Comparison of ENCODE assay signal across 7 cellular contexts in genomic region chr11:87004281-87004680, GRCh38. TPM values are rescaled to one million over a fixed set of nuclear protein-coding genes. Genes with fewer than 3 reads are reported as not detected.
DNase-seq lines count a peak whose midpoint lies in the region; ATAC-seq, FAIRE-seq and TF ChIP-seq lines count a peak whose summit lies in the region.
"Not testable (repeated sequence)": the region's sequence is repeated elsewhere in the genome, so short reads cannot be mapped to it uniquely, and the experiment has no call there.
"Had no signal": no experiment of that assay in that cellular context is flagged by ENCODE, and none has a peak within 500 bp of the region (broad histone marks: within the 10 kb centered on the region; RNA-seq: fewer than 3 reads in every experiment).

No MANE protein-coding gene starts in this region.

- H3K27me3 Mint-ChIP-seq in MCF 10A (ENCODE audit: insufficient read depth, unreplicated experiment): not testable (repeated sequence)

- ATAC-seq in PC-3, HepG2: not testable (repeated sequence)

- POLR2A ChIA-PET in PC-3 (lab: Charles Lee; ENCODE audit: unreplicated experiment); MCF 10A (lab: Yijun Ruan, JAX): not testable (repeated sequence)
- POLR2A ChIA-PET in HepG2 (lab: Yijun Ruan, JAX): interaction anchor here (0.9 to 4.2 kb wide), 3 partner anchors 33 to 63 kb away, joined by 4 to 48 read pairs (median 37); partner anchors contain the start of genes FZD4 and TMEM135

- not testable (repeated sequence) for H2AFZ ChIP-seq in PC-3 (ENCODE audit: low read length); HepG2 (ENCODE audit: low read length)

- peak overlapping the region; percentile 68; the same call in 1 of the 2 replicates for H3K4me2 ChIP-seq in PC-3 (ENCODE audit: low read length)
- not testable (repeated sequence) for H3K4me2 ChIP-seq in HepG2 (ENCODE audit: low read depth, low read length)

- peaks cover 44% of the 10 kb centered on the region for H3K4me1 ChIP-seq in PC-3 (ENCODE audit: insufficient read depth, low read length)
- H3K4me1 ChIP-seq in HepG2 (ENCODE audit: insufficient read depth, low read length): peaks cover 81% of the 10 kb centered on the region

- CTCF ChIA-PET in PC-3 (lab: Charles Lee); HepG2 (lab: Yijun Ruan, JAX; ENCODE audit: low intra/inter-chr PET ratio, low total read pairs): not testable (repeated sequence)
- CTCF ChIA-PET in MCF 10A (lab: Yijun Ruan, JAX): interaction anchor here (0.7 kb wide), 1 partner anchor 9 kb away, joined by 3 read pairs; no protein-coding TSS in a partner anchor

- not testable (repeated sequence) for H3F3A ChIP-seq in PC-3 (ENCODE audit: low read length, unreplicated experiment)

- intact Hi-C loops in PC-3 (cut with micrococcal nuclease); MCF 10A (cut with micrococcal nuclease): not testable (repeated sequence)
- intact Hi-C loops in HepG2 (cut with micrococcal nuclease; ENCODE audit: unreplicated experiment): loop anchor here (2.0 kb wide), 1 partner anchor 25 kb away; no protein-coding TSS in a partner anchor

- H3K9me2 ChIP-seq in PC-3 (replicated peaks; ENCODE audit: low read length): not testable (repeated sequence)

- not testable (repeated sequence) for TF ChIP-seq CTCF in 22Rv1 (IDR thresholded peaks at IDR 0.05); PC-3 (conservative IDR thresholded peaks at IDR 0.05; ENCODE audit: low read depth, low read length); MCF 10A (IDR thresholded peaks at IDR 0.05; ENCODE audit: unreplicated experiment); HepG2 (CRISPR knock-in tag; IDR thresholded peaks at IDR 0.05)

- not testable (repeated sequence) for BruUV-seq in PC-3 (replicated peaks; lab: Mats Ljungman, UMichigan); MCF 10A (replicated peaks; lab: Mats Ljungman, UMichigan); HepG2 (replicated peaks; lab: Mats Ljungman, UMichigan)

- peak; percentile 43 for DNase-seq in DMS53 (lab: John Stamatoyannopoulos, UW)
- DNase-seq in PC-3: peak; percentile 37
- peak; percentile 35 for DNase-seq in MCF 10A (ENCODE audit: unreplicated experiment)
- not testable (repeated sequence) for DNase-seq in epithelial cell of prostate (ENCODE audit: low read depth, low spot score); HepG2 (ENCODE audit: low spot score)

- not testable (repeated sequence) for H3K36me3 ChIP-seq in PC-3 (ENCODE audit: low read depth, low read length); HepG2 (replicated peaks in 1 of 2; ENCODE audit: control insufficient read depth in 1 of 2, insufficient read depth in 2 of 2, low read length in 2 of 2)

- not testable (repeated sequence) for TF ChIP-seq EP300 in HepG2 (IDR thresholded peaks at IDR 0.05; ENCODE audit: low read depth in 2 of 2, low read length in 2 of 2); HepG2 (CRISPR knock-in tag; IDR thresholded peaks at IDR 0.05; ENCODE audit: borderline replicate concordance)

- not testable (repeated sequence) for H4K20me1 ChIP-seq in PC-3 (ENCODE audit: low read length); HepG2 (ENCODE audit: insufficient read depth, low read length)

- not testable (repeated sequence) for H3K27me3 ChIP-seq in PC-3 (ENCODE audit: low read length); HepG2 (ENCODE audit: control insufficient read depth in 1 of 2, insufficient read depth in 2 of 2, low read length in 2 of 2)

- TF ChIP-seq POLR2A in HepG2 (IDR thresholded peaks at IDR 0.05; ENCODE audit: insufficient read depth in 1 of 2, low read depth in 2 of 2, low read length in 2 of 2): not testable (repeated sequence)

- not testable (repeated sequence) for TF ChIP-seq RAD21 in HepG2 (CRISPR knock-in tag; IDR thresholded peaks at IDR 0.05)

- H3K27ac Mint-ChIP-seq in MCF 10A (ENCODE audit: low read depth, unreplicated experiment): not testable (repeated sequence)

- not testable (repeated sequence) for FAIRE-seq in HepG2 (lab: Jason Lieb, UNC)

- H3K4me3 ChIP-seq in PC-3 (ENCODE audit: low read length) (peak overlapping the region; percentile 56; the same call in 1 of the 2 replicates), HepG2 (replicated peaks in 1 of 3; ENCODE audit: insufficient read depth in 1 of 3, low read depth in 2 of 3, low read length in 3 of 3) (0 out of 6 replicates have a peak overlapping the region, but pooled peaks of 1 of the 3 experiments have one; percentile 5)

- not testable (repeated sequence) for H3K9ac ChIP-seq in PC-3 (ENCODE audit: low read length)
- H3K9ac ChIP-seq in HepG2 (ENCODE audit: insufficient read depth, low read depth, low read length): 0 out of 2 replicates have a peak overlapping the region, but pooled peaks have one; percentile 61

- H3K9me3 ChIP-seq in PC-3 (ENCODE audit: low read length); HepG2 (ENCODE audit: low read length): not testable (repeated sequence)

- H3K36me3 Mint-ChIP-seq in MCF 10A (ENCODE audit: insufficient read depth, unreplicated experiment): not testable (repeated sequence)

- peaks cover 12% of the 10 kb centered on the region for H3K4me1 Mint-ChIP-seq in MCF 10A (ENCODE audit: insufficient read depth, unreplicated experiment)

- 99% methylated on average over 4 of the region's 4 CpGs for WGBS in HepG2 (ENCODE audit: low lambda C conversion rate)

- H3K27ac ChIP-seq in 22Rv1 (peak overlapping the region; percentile 90), epithelial cell of prostate (peak overlapping the region; percentile 56), HepG2 (ENCODE audit: extremely low read length, insufficient read depth, low read length) (peak overlapping the region; percentile 95)
- not testable (repeated sequence) for H3K27ac ChIP-seq in PC-3 (ENCODE audit: low read length)

- in situ Hi-C loops in HepG2 (cut with HindIII; ENCODE audit: extremely low pct_ligation_motif_present, low pct_unique_long_range_greater_than_20kb): loop anchor here (5.0 kb wide), 1 partner anchor 33 kb away; the partner anchor contains the start of gene TMEM135

- not testable (repeated sequence) for H3K79me2 ChIP-seq in PC-3 (ENCODE audit: low read length); HepG2 (ENCODE audit: insufficient read depth, low read length)

- not testable (repeated sequence) for H3K9me3 Mint-ChIP-seq in MCF 10A (ENCODE audit: unreplicated experiment)

- not testable (repeated sequence) for H3K4me3 Mint-ChIP-seq in MCF 10A (ENCODE audit: unreplicated experiment)

RNA-seq across cellular contexts. Expression of gene TMEM135, which starts 33.5 kb away (rescaled TPM):
- total RNA-seq in PC-3 (2014; rRNA removed) (14.0 and 20.2 TPM in 2 replicates), MCF 10A (2022) (10.7 and 17.4 TPM in 2 replicates), HepG2 (2016; rRNA removed; fragmentation: Illumina TruSeq; extraction: Trizol) (88.9 and 137 TPM in 2 replicates)
- 13.8 and 23.1 TPM in 2 replicates for total RNA-seq in HepG2 (2016; cell fraction: cytosol; rRNA removed; fragmentation: Illumina TruSeq; extraction: Trizol; ENCODE audit: low read depth)
- total RNA-seq in HepG2 (2016; cell fraction: insoluble cytoplasmic fraction; rRNA removed; fragmentation: Illumina TruSeq; extraction: Trizol): 89.3 and 110 TPM in 2 replicates
- total RNA-seq in HepG2 (2016; cell fraction: membrane; rRNA removed; fragmentation: Illumina TruSeq; extraction: Trizol): 53.8 and 64.4 TPM in 2 replicates
- total RNA-seq in HepG2 (2016; cell fraction: nucleus; rRNA removed; fragmentation: Illumina TruSeq; extraction: Trizol): 114 and 120 TPM in 2 replicates
- 29.8 and 36.6 TPM in 2 replicates for polyA plus RNA-seq in HepG2 (2011; rRNA removed)
- polyA plus RNA-seq in HepG2 (2011; cell fraction: cytosol; rRNA removed): 22.7 and 40.1 TPM in 2 replicates
- polyA plus RNA-seq in HepG2 (2011; cell fraction: nucleus; rRNA removed): 31.7 and 48.3 TPM in 2 replicates
- polyA plus RNA-seq in HepG2 (2012): 28.2 and 36.9 TPM in 2 replicates
- polyA plus RNA-seq in HepG2 (2016; cell fraction: cytosol; fragmentation: Illumina TruSeq; extraction: Trizol; ENCODE audit: low read depth): 4.8 and 5.5 TPM in 2 replicates
- polyA plus RNA-seq in HepG2 (2016; cell fraction: insoluble cytoplasmic fraction; fragmentation: Illumina TruSeq; extraction: Trizol; ENCODE audit: low read depth): 68.6 and 71.6 TPM in 2 replicates
- 17.9 and 19.7 TPM in 2 replicates for polyA plus RNA-seq in HepG2 (2016; cell fraction: membrane; fragmentation: Illumina TruSeq; extraction: Trizol; ENCODE audit: low read depth)
- 49.6 and 80.2 TPM in 2 replicates for polyA plus RNA-seq in HepG2 (2016; cell fraction: nucleus; fragmentation: Illumina TruSeq; extraction: Trizol; ENCODE audit: insufficient read depth, low read depth)
- 29.8 and 153 TPM in 2 replicates for polyA minus RNA-seq in HepG2 (2011; rRNA and poly(A)+ RNA removed; ENCODE audit: low replicate concordance)
- polyA minus RNA-seq in HepG2 (2011; cell fraction: cytosol; rRNA and poly(A)+ RNA removed): 48.6 and 52.1 TPM in 2 replicates
- 145 and 211 TPM in 2 replicates for polyA minus RNA-seq in HepG2 (2011; cell fraction: nucleus; rRNA and poly(A)+ RNA removed)

RNA-seq across cellular contexts. Expression of gene FZD4, which starts 49.1 kb away (rescaled TPM):
- 17.3 and 17.7 TPM in 2 replicates for total RNA-seq in PC-3 (2014; rRNA removed)
- total RNA-seq in MCF 10A (2022): 0.34 and 0.35 TPM in 2 replicates
- total RNA-seq in HepG2 (2016; rRNA removed; fragmentation: Illumina TruSeq; extraction: Trizol): 34.7 and 46.5 TPM in 2 replicates
- 3.4 and 3.7 TPM in 2 replicates for total RNA-seq in HepG2 (2016; cell fraction: cytosol; rRNA removed; fragmentation: Illumina TruSeq; extraction: Trizol; ENCODE audit: low read depth)
- 36.7 and 46.5 TPM in 2 replicates for total RNA-seq in HepG2 (2016; cell fraction: insoluble cytoplasmic fraction; rRNA removed; fragmentation: Illumina TruSeq; extraction: Trizol)
- 15.6 and 16.1 TPM in 2 replicates for total RNA-seq in HepG2 (2016; cell fraction: membrane; rRNA removed; fragmentation: Illumina TruSeq; extraction: Trizol)
- 57.2 and 60.7 TPM in 2 replicates for total RNA-seq in HepG2 (2016; cell fraction: nucleus; rRNA removed; fragmentation: Illumina TruSeq; extraction: Trizol)
- polyA plus RNA-seq in HepG2 (2011; rRNA removed): 49.1 and 70.4 TPM in 2 replicates
- polyA plus RNA-seq in HepG2 (2011; cell fraction: cytosol; rRNA removed): 41.6 and 43.4 TPM in 2 replicates
- 33.6 and 37.4 TPM in 2 replicates for polyA plus RNA-seq in HepG2 (2011; cell fraction: nucleus; rRNA removed)
- 22.8 and 29.0 TPM in 2 replicates for polyA plus RNA-seq in HepG2 (2012)
- polyA plus RNA-seq in HepG2 (2016; cell fraction: cytosol; fragmentation: Illumina TruSeq; extraction: Trizol; ENCODE audit: low read depth): 1.4 and 1.5 TPM in 2 replicates
- polyA plus RNA-seq in HepG2 (2016; cell fraction: insoluble cytoplasmic fraction; fragmentation: Illumina TruSeq; extraction: Trizol; ENCODE audit: low read depth): 19.7 and 21.6 TPM in 2 replicates
- 4.3 and 4.6 TPM in 2 replicates for polyA plus RNA-seq in HepG2 (2016; cell fraction: membrane; fragmentation: Illumina TruSeq; extraction: Trizol; ENCODE audit: low read depth)
- 58.8 and 63.1 TPM in 2 replicates for polyA plus RNA-seq in HepG2 (2016; cell fraction: nucleus; fragmentation: Illumina TruSeq; extraction: Trizol; ENCODE audit: insufficient read depth, low read depth)
- 16.6 and 151 TPM in 2 replicates for polyA minus RNA-seq in HepG2 (2011; rRNA and poly(A)+ RNA removed; ENCODE audit: low replicate concordance)
- 66.3 and 82.1 TPM in 2 replicates for polyA minus RNA-seq in HepG2 (2011; cell fraction: cytosol; rRNA and poly(A)+ RNA removed)
- 43.3 and 46.9 TPM in 2 replicates for polyA minus RNA-seq in HepG2 (2011; cell fraction: nucleus; rRNA and poly(A)+ RNA removed)
- polyA plus RNA-seq: CD4-positive, alpha-beta memory T cell had no signal
